1 cellular context compared by ENCODE assay signal in genomic region chr13:27953671-27954405, GRCh38.
TF ChIP-seq lines count a peak whose summit lies in the region.

No MANE protein-coding gene starts in this region.

TF ChIP-seq in GM12878, 131 proteins besides CTCF, POLR2A, EP300 and RAD21 (continued from another document and continues in another):
- TF ChIP-seq KAT2A (conservative IDR thresholded peaks at IDR 0.05; ENCODE audit: control insufficient read depth, low read depth, low read length): no peak
- TF ChIP-seq LARP7 (IDR thresholded peaks at IDR 0.05): peak; percentile 66; the same call in 1 of the 2 replicates
- 0 out of 3 replicates have a peak, but pooled peaks of 1 of the 2 experiments have one; percentile 10 for TF ChIP-seq EGR1 (IDR thresholded peaks at IDR 0.05; ENCODE audit: borderline replicate concordance in 1 of 2, low read depth in 2 of 2, low read length in 2 of 2)
- no peak for TF ChIP-seq RELB (IDR thresholded peaks at IDR 0.05; ENCODE audit: low read depth)
- TF ChIP-seq TCF12 (IDR thresholded peaks at IDR 0.05; ENCODE audit: low read depth, low read length): no peak
- TF ChIP-seq CUX1 (IDR thresholded peaks at IDR 0.05; ENCODE audit: insufficient replicate concordance, low read depth, low read length): no peak
- no peak for TF ChIP-seq ZNF687 (IDR thresholded peaks at IDR 0.05)
- TF ChIP-seq NR2F1 (conservative IDR thresholded peaks at IDR 0.05): peak; percentile 33; the same call in 1 of the 2 replicates
- no peak for TF ChIP-seq MLLT1 (IDR thresholded peaks at IDR 0.05)
- TF ChIP-seq ZNF274 (IDR thresholded peaks at IDR 0.05; ENCODE audit: insufficient read depth, insufficient read length): no peak
- TF ChIP-seq EED (IDR thresholded peaks at IDR 0.05; ENCODE audit: low read depth): no peak
- TF ChIP-seq SUZ12 (IDR thresholded peaks at IDR 0.05; ENCODE audit: unreplicated experiment): peak; percentile 39
- TF ChIP-seq TARDBP (IDR thresholded peaks at IDR 0.05; ENCODE audit: borderline replicate concordance): peak; percentile 46; the same call in 1 of the 2 replicates
- peak; percentile 59 for TF ChIP-seq IKZF1 (conservative IDR thresholded peaks at IDR 0.05)
- TF ChIP-seq NKRF (conservative IDR thresholded peaks at IDR 0.05): peak; percentile 30; the same call in 1 of the 2 replicates
- peak; percentile 58 for TF ChIP-seq SMC3 (IDR thresholded peaks at IDR 0.05; ENCODE audit: borderline replicate concordance, low read length)
- TF ChIP-seq, protein P1, sequence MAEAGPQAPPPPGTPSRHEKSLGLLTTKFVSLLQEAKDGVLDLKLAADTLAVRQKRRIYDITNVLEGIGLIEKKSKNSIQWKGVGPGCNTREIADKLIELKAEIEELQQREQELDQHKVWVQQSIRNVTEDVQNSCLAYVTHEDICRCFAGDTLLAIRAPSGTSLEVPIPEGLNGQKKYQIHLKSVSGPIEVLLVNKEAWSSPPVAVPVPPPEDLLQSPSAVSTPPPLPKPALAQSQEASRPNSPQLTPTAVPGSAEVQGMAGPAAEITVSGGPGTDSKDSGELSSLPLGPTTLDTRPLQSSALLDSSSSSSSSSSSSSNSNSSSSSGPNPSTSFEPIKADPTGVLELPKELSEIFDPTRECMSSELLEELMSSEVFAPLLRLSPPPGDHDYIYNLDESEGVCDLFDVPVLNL (IDR thresholded peaks at IDR 0.05; ENCODE audit: low read depth, low read length): no peak
- TF ChIP-seq MYB (IDR thresholded peaks at IDR 0.05; ENCODE audit: borderline replicate concordance, low read depth, low read length): no peak
- no peak for TF ChIP-seq BACH1 (IDR thresholded peaks at IDR 0.05; ENCODE audit: borderline replicate concordance)
- TF ChIP-seq WRNIP1 (IDR thresholded peaks at IDR 0.05; ENCODE audit: borderline replicate concordance, low read depth, low read length): no peak
- TF ChIP-seq, protein P2, sequence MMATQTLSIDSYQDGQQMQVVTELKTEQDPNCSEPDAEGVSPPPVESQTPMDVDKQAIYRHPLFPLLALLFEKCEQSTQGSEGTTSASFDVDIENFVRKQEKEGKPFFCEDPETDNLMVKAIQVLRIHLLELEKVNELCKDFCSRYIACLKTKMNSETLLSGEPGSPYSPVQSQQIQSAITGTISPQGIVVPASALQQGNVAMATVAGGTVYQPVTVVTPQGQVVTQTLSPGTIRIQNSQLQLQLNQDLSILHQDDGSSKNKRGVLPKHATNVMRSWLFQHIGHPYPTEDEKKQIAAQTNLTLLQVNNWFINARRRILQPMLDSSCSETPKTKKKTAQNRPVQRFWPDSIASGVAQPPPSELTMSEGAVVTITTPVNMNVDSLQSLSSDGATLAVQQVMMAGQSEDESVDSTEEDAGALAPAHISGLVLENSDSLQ (IDR thresholded peaks at IDR 0.05): no peak
- no peak for TF ChIP-seq SMAD5 (IDR thresholded peaks at IDR 0.05; ENCODE audit: low read depth)
- no peak for TF ChIP-seq FOS (IDR thresholded peaks at IDR 0.05; ENCODE audit: borderline replicate concordance, extremely low read depth, insufficient read length)
- TF ChIP-seq TCF7 (IDR thresholded peaks at IDR 0.05; ENCODE audit: borderline replicate concordance): no peak
- TF ChIP-seq JUNB (IDR thresholded peaks at IDR 0.05): no peak
- TF ChIP-seq REST (IDR thresholded peaks at IDR 0.05; ENCODE audit: low read depth, low read length): no peak
- no peak for TF ChIP-seq KDM1A (IDR thresholded peaks at IDR 0.05; ENCODE audit: borderline replicate concordance)
- no peak for TF ChIP-seq MTA2 (IDR thresholded peaks at IDR 0.05; ENCODE audit: low read depth)
- TF ChIP-seq DPF2 (IDR thresholded peaks at IDR 0.05): no peak
- TF ChIP-seq HDAC2 (IDR thresholded peaks at IDR 0.05): no peak
- TF ChIP-seq STAT3 (IDR thresholded peaks at IDR 0.05; ENCODE audit: low read depth, low read length): no peak
- no peak for TF ChIP-seq SREBF1 (IDR thresholded peaks at IDR 0.05; ENCODE audit: low read length)
- TF ChIP-seq, protein P3, sequence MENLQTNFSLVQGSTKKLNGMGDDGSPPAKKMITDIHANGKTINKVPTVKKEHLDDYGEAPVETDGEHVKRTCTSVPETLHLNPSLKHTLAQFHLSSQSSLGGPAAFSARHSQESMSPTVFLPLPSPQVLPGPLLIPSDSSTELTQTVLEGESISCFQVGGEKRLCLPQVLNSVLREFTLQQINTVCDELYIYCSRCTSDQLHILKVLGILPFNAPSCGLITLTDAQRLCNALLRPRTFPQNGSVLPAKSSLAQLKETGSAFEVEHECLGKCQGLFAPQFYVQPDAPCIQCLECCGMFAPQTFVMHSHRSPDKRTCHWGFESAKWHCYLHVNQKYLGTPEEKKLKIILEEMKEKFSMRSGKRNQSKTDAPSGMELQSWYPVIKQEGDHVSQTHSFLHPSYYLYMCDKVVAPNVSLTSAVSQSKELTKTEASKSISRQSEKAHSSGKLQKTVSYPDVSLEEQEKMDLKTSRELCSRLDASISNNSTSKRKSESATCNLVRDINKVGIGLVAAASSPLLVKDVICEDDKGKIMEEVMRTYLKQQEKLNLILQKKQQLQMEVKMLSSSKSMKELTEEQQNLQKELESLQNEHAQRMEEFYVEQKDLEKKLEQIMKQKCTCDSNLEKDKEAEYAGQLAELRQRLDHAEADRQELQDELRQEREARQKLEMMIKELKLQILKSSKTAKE (IDR thresholded peaks at IDR 0.05; ENCODE audit: low read depth, poor library complexity, severe bottlenecking): no peak
- TF ChIP-seq GABPA (IDR thresholded peaks at IDR 0.05; ENCODE audit: low read depth): no peak
- no peak for TF ChIP-seq CEBPB (IDR thresholded peaks at IDR 0.05; ENCODE audit: borderline replicate concordance in 1 of 2, low read depth in 2 of 2, low read length in 2 of 2)
